In the genomic region with DNA sequence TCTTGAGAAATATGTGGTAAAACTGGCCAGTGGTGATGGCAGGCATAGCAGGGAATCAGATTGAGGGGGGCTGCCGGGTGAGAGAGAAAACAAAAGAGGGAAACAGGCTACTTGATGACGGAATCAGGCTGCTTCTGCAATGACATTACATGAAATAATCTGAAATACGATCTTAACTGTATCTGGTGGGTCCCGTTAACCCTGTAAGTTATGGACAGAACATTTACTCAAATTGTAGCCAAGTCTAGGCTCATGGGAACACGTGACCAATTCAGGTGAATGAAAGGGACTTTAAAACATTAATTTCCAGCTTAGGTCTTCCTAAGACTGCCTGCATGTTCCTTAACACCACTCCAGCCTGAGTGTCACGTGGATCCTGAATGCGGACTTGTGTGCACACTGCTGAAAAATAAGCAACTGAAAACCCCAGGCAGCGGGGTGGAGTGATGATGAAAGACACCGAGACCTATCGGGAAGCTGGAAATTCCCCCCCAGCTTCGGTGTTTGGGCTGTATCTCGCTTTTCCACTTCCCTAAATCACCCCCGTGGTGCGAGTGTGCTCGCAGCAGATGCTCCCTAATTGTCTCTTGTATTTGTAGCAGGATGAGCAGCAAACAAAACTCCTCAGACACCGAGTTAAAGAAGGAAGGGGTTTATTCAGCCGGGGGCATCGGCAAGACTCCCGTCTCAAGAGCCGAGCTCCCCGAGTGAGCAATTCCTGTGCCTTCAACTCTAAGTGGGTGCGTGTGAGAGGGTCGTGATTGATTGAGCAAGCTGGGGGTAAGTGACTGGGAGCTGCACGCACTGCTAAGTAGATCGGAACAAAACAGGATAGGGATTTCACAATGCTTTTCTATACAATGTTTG, we compare ENCODE assay signal across 8 cellular contexts.
DNase-seq lines count a peak whose midpoint lies in the region; ATAC-seq and TF ChIP-seq lines count a peak whose summit lies in the region.

No MANE protein-coding gene starts in this region.

- peak overlapping the region in 1 of 8 donors; percentile 16 for H3K27ac Mint-ChIP-seq in CD8-positive, alpha-beta memory T cell
- H3K27ac Mint-ChIP-seq in naive thymus-derived CD4-positive, alpha-beta T cell: no peak overlapping the region

- ATAC-seq in naive thymus-derived CD4-positive, alpha-beta T cell: peak; percentile 70
- no peak for ATAC-seq in HG02623 (IDR thresholded peaks at IDR 0.05; ENCODE audit: unreplicated experiment)
- ATAC-seq in HG03565 (IDR thresholded peaks at IDR 0.05; ENCODE audit: unreplicated experiment): no peak
- no peak for ATAC-seq in PC-3

- POLR2A ChIA-PET in CD8-positive, alpha-beta memory T cell (lab: Charles Lee): no interaction called here
- POLR2A ChIA-PET in naive thymus-derived CD4-positive, alpha-beta T cell (lab: Charles Lee): no interaction called here
- POLR2A ChIA-PET in PC-3 (lab: Charles Lee; ENCODE audit: unreplicated experiment): no interaction called here

- no peaks in the 10 kb centered on the region for H3K79me2 ChIP-seq in PC-3 (ENCODE audit: low read length)

- H3K9ac ChIP-seq in PC-3 (ENCODE audit: low read length): no peak overlapping the region

- H2AFZ ChIP-seq in PC-3 (ENCODE audit: low read length): no peak overlapping the region

- no peaks in the 10 kb centered on the region for H3K9me2 ChIP-seq in PC-3 (replicated peaks; ENCODE audit: low read length)

- no peaks in the 10 kb centered on the region for H3K9me3 ChIP-seq in CD8-positive, alpha-beta memory T cell (ENCODE audit: low read length)
- H3K9me3 ChIP-seq in naive thymus-derived CD4-positive, alpha-beta T cell (ENCODE audit: control insufficient read depth in 2 of 3, low read length in 3 of 3): no peaks in the 10 kb centered on the region
- no peaks in the 10 kb centered on the region for H3K9me3 ChIP-seq in PC-3 (ENCODE audit: low read length)

- H3K27me3 ChIP-seq in CD8-positive, alpha-beta memory T cell (ENCODE audit: insufficient read depth, low read length, poor library complexity, severe bottlenecking): peaks cover 20% of the 10 kb centered on the region
- peaks cover 4 to 13% of the 10 kb centered on the region in 2 donors for H3K27me3 ChIP-seq in naive thymus-derived CD4-positive, alpha-beta T cell (ENCODE audit: control insufficient read depth in 2 of 2, insufficient read depth in 2 of 2, low read length in 2 of 2)
- no peaks in the 10 kb centered on the region for H3K27me3 ChIP-seq in PC-3 (ENCODE audit: low read length)

- TF ChIP-seq CTCF in choroid plexus epithelial cell (conservative IDR thresholded peaks at IDR 0.05; ENCODE audit: low read depth, low read length) (no peak), PC-3 (conservative IDR thresholded peaks at IDR 0.05; ENCODE audit: low read depth, low read length) (no peak)

- peaks cover 0 to 4% (median 2%) of the 10 kb centered on the region in 3 donors for H3K36me3 Mint-ChIP-seq in CD8-positive, alpha-beta memory T cell
- peaks cover 0 to 5% (median 0%) of the 10 kb centered on the region in 5 donors for H3K36me3 Mint-ChIP-seq in naive thymus-derived CD4-positive, alpha-beta T cell

- no peaks in the 10 kb centered on the region for H3K9me3 Mint-ChIP-seq in CD8-positive, alpha-beta memory T cell
- peaks cover 0 to 7% (median 0%) of the 10 kb centered on the region in 11 donors for H3K9me3 Mint-ChIP-seq in naive thymus-derived CD4-positive, alpha-beta T cell

- H3K4me1 Mint-ChIP-seq in CD8-positive, alpha-beta memory T cell: peaks cover 19 to 30% (median 24%) of the 10 kb centered on the region in 3 donors
- H3K4me1 Mint-ChIP-seq in naive thymus-derived CD4-positive, alpha-beta T cell: peaks cover 16 to 37% (median 28%) of the 10 kb centered on the region in 7 donors

- no peak overlapping the region for H3K4me2 ChIP-seq in PC-3 (ENCODE audit: low read length)

- H3K4me3 Mint-ChIP-seq in CD8-positive, alpha-beta memory T cell: peak overlapping the region in 5 of 7 donors; percentile 1 to 77 (median 34)
- H3K4me3 Mint-ChIP-seq in naive thymus-derived CD4-positive, alpha-beta T cell: peak overlapping the region; percentile 31 to 81 (median 74)

- H3K4me3 ChIP-seq in CD8-positive, alpha-beta memory T cell (ENCODE audit: low read length): peak overlapping the region; percentile 21
- H3K4me3 ChIP-seq in choroid plexus epithelial cell (ENCODE audit: low read depth, low read length): peak overlapping the region; percentile 20
- H3K4me3 ChIP-seq in naive thymus-derived CD4-positive, alpha-beta T cell (ENCODE audit: low read length): peak overlapping the region; percentile 34
- H3K4me3 ChIP-seq in PC-3 (ENCODE audit: low read length): no peak overlapping the region

- intact Hi-C loops in naive thymus-derived CD4-positive, alpha-beta T cell (cut with micrococcal nuclease): no loop called here
- intact Hi-C loops in posterior vena cava (cut with DNase I) (no loop called here), PC-3 (cut with micrococcal nuclease) (no loop called here)

- no peak for DNase-seq in CD8-positive, alpha-beta memory T cell
- DNase-seq in NCI-H1694 (lab: John Stamatoyannopoulos, UW): peak; percentile 67
- peak; percentile 52 for DNase-seq in choroid plexus epithelial cell (ENCODE audit: low read depth)
- peak in 1 of 9 donors; percentile 17 for DNase-seq in naive thymus-derived CD4-positive, alpha-beta T cell
- no peak for DNase-seq in posterior vena cava (ENCODE audit: low spot score)
- DNase-seq in PC-3: no peak

- H3K27me3 Mint-ChIP-seq in CD8-positive, alpha-beta memory T cell: peaks cover 43 to 58% of the 10 kb centered on the region in 2 donors
- peaks cover 44 to 81% (median 51%) of the 10 kb centered on the region in 5 donors for H3K27me3 Mint-ChIP-seq in naive thymus-derived CD4-positive, alpha-beta T cell

- no peaks in the 10 kb centered on the region for H4K20me1 ChIP-seq in PC-3 (ENCODE audit: low read length)

- H3K27ac ChIP-seq in CD8-positive, alpha-beta memory T cell (ENCODE audit: low read depth, low read length): no peak overlapping the region
- no peak overlapping the region for H3K27ac ChIP-seq in naive thymus-derived CD4-positive, alpha-beta T cell (ENCODE audit: low read depth, low read length)
- H3K27ac ChIP-seq in PC-3 (ENCODE audit: low read length): no peak overlapping the region

- H3F3A ChIP-seq in PC-3 (ENCODE audit: low read length, unreplicated experiment): no peaks in the 10 kb centered on the region

- H3K36me3 ChIP-seq in CD8-positive, alpha-beta memory T cell (ENCODE audit: insufficient read depth, low read length): no peaks in the 10 kb centered on the region
- H3K36me3 ChIP-seq in naive thymus-derived CD4-positive, alpha-beta T cell (ENCODE audit: control insufficient read depth in 2 of 3, insufficient read depth in 3 of 3, low read length in 3 of 3): no peaks in the 10 kb centered on the region
- H3K36me3 ChIP-seq in PC-3 (ENCODE audit: low read depth, low read length): no peaks in the 10 kb centered on the region

- peaks cover 5% of the 10 kb centered on the region for H3K4me1 ChIP-seq in CD8-positive, alpha-beta memory T cell (ENCODE audit: insufficient read depth, low read length)
- H3K4me1 ChIP-seq in naive thymus-derived CD4-positive, alpha-beta T cell (ENCODE audit: control insufficient read depth in 2 of 2, insufficient read depth in 2 of 2, low read length in 2 of 2): peaks cover 0 to 22% of the 10 kb centered on the region in 2 donors
- H3K4me1 ChIP-seq in PC-3 (ENCODE audit: insufficient read depth, low read length): no peaks in the 10 kb centered on the region

- BruUV-seq in PC-3 (replicated peaks; lab: Mats Ljungman, UMichigan): no TSS peak

- CTCF ChIA-PET in CD8-positive, alpha-beta memory T cell (lab: Charles Lee): interaction anchor here (1.0 kb wide), 1 partner anchor 28 kb away, joined by 5 read pairs; no protein-coding TSS in a partner anchor
- CTCF ChIA-PET in naive thymus-derived CD4-positive, alpha-beta T cell (lab: Charles Lee): no interaction called here
- CTCF ChIA-PET in PC-3 (lab: Charles Lee): no interaction called here

Comparison
In these comparisons a context has a peak if more than half of its experiments do, and no peak if none do; other contexts are left out.
1. DNase-seq: peak in NCI-H1694 (single experiment) and choroid plexus epithelial cell (single experiment); none in CD8-positive, alpha-beta memory T cell (0 of 5), posterior vena cava (single experiment) and PC-3 (single experiment).